ENCODE assay signal across 7 cellular contexts in the genomic region with DNA sequence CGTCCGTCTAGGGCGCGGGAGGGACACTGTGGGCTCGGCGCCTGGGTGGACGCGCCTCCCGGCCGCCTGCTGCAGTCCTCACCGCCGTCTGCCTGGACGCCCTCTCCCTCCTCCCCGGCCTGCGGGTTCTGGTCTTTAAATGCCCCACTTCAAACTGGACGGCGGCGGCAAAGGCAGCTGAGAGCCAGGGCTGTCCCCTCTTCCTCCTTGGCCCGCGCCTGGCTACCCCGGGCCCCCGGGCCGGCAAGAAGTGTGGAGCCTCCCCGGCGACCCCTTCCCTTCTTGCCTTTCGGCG. TPM values are rescaled to one million over a fixed set of nuclear protein-coding genes. Genes with fewer than 3 reads are reported as not detected.
DNase-seq lines count a peak whose midpoint lies in the region; ATAC-seq and TF ChIP-seq lines count a peak whose summit lies in the region.

No MANE protein-coding gene starts in this region.

- peak overlapping the region; percentile 96 for H3K27ac ChIP-seq in upper lobe of right lung

- H3K9me3 ChIP-seq in mononuclear cell (ENCODE audit: low read depth, low read length) (no peaks in the 10 kb centered on the region), upper lobe of right lung (no peaks in the 10 kb centered on the region)

- no peaks in the 10 kb centered on the region for H3K36me3 ChIP-seq in upper lobe of right lung

- TF ChIP-seq RAD21 in Ishikawa (IDR thresholded peaks at IDR 0.05; ENCODE audit: low read depth): no peak

- intact Hi-C loops in upper lobe of right lung (cut with DNase I): no loop called here

- peak overlapping the region; percentile 88 for H3K4me3 ChIP-seq in epithelial cell of proximal tubule (ENCODE audit: low read depth, low read length)
- peak overlapping the region; percentile 80 for H3K4me3 ChIP-seq in mononuclear cell (ENCODE audit: low read length)
- H3K4me3 ChIP-seq in upper lobe of right lung: peak overlapping the region; percentile 84

- TF ChIP-seq CTCF in epithelial cell of proximal tubule (conservative IDR thresholded peaks at IDR 0.05; ENCODE audit: low read depth, low read length): no peak
- TF ChIP-seq CTCF in upper lobe of right lung (IDR thresholded peaks at IDR 0.05): no peak

- H3K4me1 ChIP-seq in mononuclear cell (ENCODE audit: insufficient read depth, low read length) (peaks cover 15% of the 10 kb centered on the region), upper lobe of right lung (peaks cover 22% of the 10 kb centered on the region)

- ATAC-seq in GM21529 (IDR thresholded peaks at IDR 0.05; ENCODE audit: unreplicated experiment): peak; percentile 1
- ATAC-seq in upper lobe of right lung: peak; percentile 65

- DNase-seq in ELR (ENCODE audit: low read depth): peak; percentile 65
- DNase-seq in activated CD4-positive, alpha-beta T cell treated with anti-CD3 and anti-CD28 coated beads, Interleukin-2, amount 50 U/mL, for 1 hour: peak; percentile 16
- no peak for DNase-seq in epithelial cell of proximal tubule (ENCODE audit: low read depth)
- DNase-seq in upper lobe of right lung: peak; percentile 86

- H3K27me3 ChIP-seq in mononuclear cell (ENCODE audit: insufficient read depth, low read length): no peaks in the 10 kb centered on the region
- no peaks in the 10 kb centered on the region for H3K27me3 ChIP-seq in upper lobe of right lung

- no peak for TF ChIP-seq EP300 in Ishikawa (IDR thresholded peaks at IDR 0.05; ENCODE audit: borderline replicate concordance)

TF ChIP-seq in Ishikawa, 13 proteins besides CTCF, POLR2A, EP300 and RAD21:
- TF ChIP-seq YY1 (IDR thresholded peaks at IDR 0.05; ENCODE audit: low read depth) (no peak), TEAD4 (IDR thresholded peaks at IDR 0.05) (no peak), CREB1 (IDR thresholded peaks at IDR 0.05; ENCODE audit: low read depth) (no peak), ZBTB7A (IDR thresholded peaks at IDR 0.05; ENCODE audit: low read depth) (no peak), TCF12 (IDR thresholded peaks at IDR 0.05; ENCODE audit: low read depth) (peak; percentile 9; the same call in 1 of the 2 replicates), FOXM1 (IDR thresholded peaks at IDR 0.05; ENCODE audit: borderline replicate concordance, low read depth) (no peak), EGR1 (IDR thresholded peaks at IDR 0.05) (no peak), CEBPB (IDR thresholded peaks at IDR 0.05) (no peak), TAF1 (IDR thresholded peaks at IDR 0.05; ENCODE audit: low read depth) (0 out of 2 replicates have a peak, but pooled peaks have one; percentile 4), NFIC (IDR thresholded peaks at IDR 0.05) (no peak)
- TF ChIP-seq, protein P1, sequence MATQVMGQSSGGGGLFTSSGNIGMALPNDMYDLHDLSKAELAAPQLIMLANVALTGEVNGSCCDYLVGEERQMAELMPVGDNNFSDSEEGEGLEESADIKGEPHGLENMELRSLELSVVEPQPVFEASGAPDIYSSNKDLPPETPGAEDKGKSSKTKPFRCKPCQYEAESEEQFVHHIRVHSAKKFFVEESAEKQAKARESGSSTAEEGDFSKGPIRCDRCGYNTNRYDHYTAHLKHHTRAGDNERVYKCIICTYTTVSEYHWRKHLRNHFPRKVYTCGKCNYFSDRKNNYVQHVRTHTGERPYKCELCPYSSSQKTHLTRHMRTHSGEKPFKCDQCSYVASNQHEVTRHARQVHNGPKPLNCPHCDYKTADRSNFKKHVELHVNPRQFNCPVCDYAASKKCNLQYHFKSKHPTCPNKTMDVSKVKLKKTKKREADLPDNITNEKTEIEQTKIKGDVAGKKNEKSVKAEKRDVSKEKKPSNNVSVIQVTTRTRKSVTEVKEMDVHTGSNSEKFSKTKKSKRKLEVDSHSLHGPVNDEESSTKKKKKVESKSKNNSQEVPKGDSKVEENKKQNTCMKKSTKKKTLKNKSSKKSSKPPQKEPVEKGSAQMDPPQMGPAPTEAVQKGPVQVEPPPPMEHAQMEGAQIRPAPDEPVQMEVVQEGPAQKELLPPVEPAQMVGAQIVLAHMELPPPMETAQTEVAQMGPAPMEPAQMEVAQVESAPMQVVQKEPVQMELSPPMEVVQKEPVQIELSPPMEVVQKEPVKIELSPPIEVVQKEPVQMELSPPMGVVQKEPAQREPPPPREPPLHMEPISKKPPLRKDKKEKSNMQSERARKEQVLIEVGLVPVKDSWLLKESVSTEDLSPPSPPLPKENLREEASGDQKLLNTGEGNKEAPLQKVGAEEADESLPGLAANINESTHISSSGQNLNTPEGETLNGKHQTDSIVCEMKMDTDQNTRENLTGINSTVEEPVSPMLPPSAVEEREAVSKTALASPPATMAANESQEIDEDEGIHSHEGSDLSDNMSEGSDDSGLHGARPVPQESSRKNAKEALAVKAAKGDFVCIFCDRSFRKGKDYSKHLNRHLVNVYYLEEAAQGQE (IDR thresholded peaks at IDR 0.05; ENCODE audit: low read depth): no peak
- TF ChIP-seq, protein P2, sequence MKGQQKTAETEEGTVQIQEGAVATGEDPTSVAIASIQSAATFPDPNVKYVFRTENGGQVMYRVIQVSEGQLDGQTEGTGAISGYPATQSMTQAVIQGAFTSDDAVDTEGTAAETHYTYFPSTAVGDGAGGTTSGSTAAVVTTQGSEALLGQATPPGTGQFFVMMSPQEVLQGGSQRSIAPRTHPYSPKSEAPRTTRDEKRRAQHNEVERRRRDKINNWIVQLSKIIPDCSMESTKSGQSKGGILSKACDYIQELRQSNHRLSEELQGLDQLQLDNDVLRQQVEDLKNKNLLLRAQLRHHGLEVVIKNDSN (IDR thresholded peaks at IDR 0.05): no peak
- TF ChIP-seq, protein P3, sequence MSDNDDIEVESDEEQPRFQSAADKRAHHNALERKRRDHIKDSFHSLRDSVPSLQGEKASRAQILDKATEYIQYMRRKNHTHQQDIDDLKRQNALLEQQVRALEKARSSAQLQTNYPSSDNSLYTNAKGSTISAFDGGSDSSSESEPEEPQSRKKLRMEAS (IDR thresholded peaks at IDR 0.05): no peak

RNA-seq across cellular contexts. Expression of a gene that starts 0.4 kb away (rescaled TPM):
- total RNA-seq in epithelial cell of proximal tubule (5.9 TPM in 2 replicates), mononuclear cell (133 TPM), upper lobe of right lung (41.5 TPM)
